ENCODE assay signal across 1 cellular context in genomic region chr7:121447191-121447920, GRCh38.
TF ChIP-seq lines count a peak whose summit lies in the region.

No MANE protein-coding gene starts in this region.

TF ChIP-seq in endothelial cell of umbilical vein, 7 proteins besides CTCF, POLR2A, EP300 and RAD21:
- TF ChIP-seq GATA2 (IDR thresholded peaks at IDR 0.05; ENCODE audit: insufficient read depth, insufficient read length, low read depth, low read length) = no peak
- TF ChIP-seq POLR2AphosphoS5 (IDR thresholded peaks at IDR 0.05; ENCODE audit: insufficient read depth, low read depth, low read length) = no peak
- no peak for TF ChIP-seq JUN (IDR thresholded peaks at IDR 0.05; ENCODE audit: borderline replicate concordance, insufficient read depth, insufficient read length, low read depth)
- TF ChIP-seq FOS (IDR thresholded peaks at IDR 0.05; ENCODE audit: borderline replicate concordance, insufficient read depth, low read length) = no peak
- no peak for TF ChIP-seq MYC (IDR thresholded peaks at IDR 0.05; ENCODE audit: low read depth, low read length)
- TF ChIP-seq MAX (IDR thresholded peaks at IDR 0.05; ENCODE audit: insufficient read depth, insufficient read length) = no peak
- no peak for TF ChIP-seq EZH2 (IDR thresholded peaks at IDR 0.05; ENCODE audit: borderline replicate concordance, low read depth, low read length, severe bottlenecking)
